8 cellular contexts compared by ENCODE assay signal in genomic region chr3:194139085-194139976, GRCh38. TPM values are rescaled to one million over a fixed set of nuclear protein-coding genes. Genes with fewer than 3 reads are reported as not detected.
DNase-seq lines count a peak whose midpoint lies in the region; ATAC-seq and TF ChIP-seq lines count a peak whose summit lies in the region.

No MANE protein-coding gene starts in this region.

- TF ChIP-seq CTCF in AG10803 (conservative IDR thresholded peaks at IDR 0.05; ENCODE audit: low read length) (no peak), hepatocyte (IDR thresholded peaks at IDR 0.05; ENCODE audit: poor library complexity) (no peak), spleen (IDR thresholded peaks at IDR 0.05 in 8 of 11, conservative IDR thresholded peaks at IDR 0.05 in 3 of 11) (no peak)

- peaks cover 22% of the 10 kb centered on the region for H3K27me3 ChIP-seq in HUES6 (ENCODE audit: control insufficient read depth, insufficient read depth, low read length)
- no peaks in the 10 kb centered on the region for H3K27me3 ChIP-seq in hepatocyte
- H3K27me3 ChIP-seq in spleen (replicated peaks in 1 of 7) = peaks cover 0 to 82% (median 3%) of the 10 kb centered on the region in 7 donors

- peaks cover 6% of the 10 kb centered on the region for H4K20me1 ChIP-seq in hepatocyte (ENCODE audit: insufficient read depth, poor library complexity, severe bottlenecking)

- no peaks in the 10 kb centered on the region for H3K36me3 Mint-ChIP-seq in activated naive CD8-positive, alpha-beta T cell treated with anti-CD3 and anti-CD28 coated beads, Interleukin-2, amount 50 U/mL, for 24 hours (ENCODE audit: low read depth)
- peaks cover 7% of the 10 kb centered on the region for H3K36me3 Mint-ChIP-seq in T-helper 2 cell treated with Interferon-gamma antibody and Interleukin-4, amounts not matched to agents 5 μg/mL and 100 μg/mL, for 36 hours (ENCODE audit: low read depth)

- no peak for ATAC-seq in activated naive CD8-positive, alpha-beta T cell treated with anti-CD3 and anti-CD28 coated beads, Interleukin-2, amount 50 U/mL, for 24 hours
- no peak for ATAC-seq in HG03457 (IDR thresholded peaks at IDR 0.05; ENCODE audit: unreplicated experiment)

- 8% methylated on average over 16 of the region's 25 CpGs for WGBS in hepatocyte (ENCODE audit: low lambda C conversion rate, missing lambda C conversion rate)
- WGBS in spleen, 5 donors = 32 to 44% (median 40%) methylated on average over 23 to 25 of the region's 25 CpGs

- H3K9me3 ChIP-seq in HUES6 (ENCODE audit: control insufficient read depth, insufficient read depth, low read depth, low read length) = no peaks in the 10 kb centered on the region
- H3K9me3 ChIP-seq in hepatocyte (ENCODE audit: low read depth) = no peaks in the 10 kb centered on the region
- no peaks in the 10 kb centered on the region for H3K9me3 ChIP-seq in spleen

- peak; percentile 83 for DNase-seq in AG10803 (ENCODE audit: low read depth)
- no peak for DNase-seq in activated naive CD8-positive, alpha-beta T cell treated with anti-CD3 and anti-CD28 coated beads, Interleukin-2, amount 50 U/mL, for 24 hours
- peak; percentile 82 for DNase-seq in hepatocyte (ENCODE audit: low spot score)
- no peak for DNase-seq in spleen
- DNase-seq in T-helper 2 cell treated with Interferon-gamma antibody and Interleukin-4, amounts not matched to agents 5 μg/mL and 100 μg/mL, for 36 hours (ENCODE audit: low spot score) = no peak
- DNase-seq in cerebellum (ENCODE audit: low spot score) = no peak

- peaks cover 54% of the 10 kb centered on the region for H3K4me1 Mint-ChIP-seq in activated naive CD8-positive, alpha-beta T cell treated with anti-CD3 and anti-CD28 coated beads, Interleukin-2, amount 50 U/mL, for 24 hours
- peaks cover 32% of the 10 kb centered on the region for H3K4me1 Mint-ChIP-seq in T-helper 2 cell treated with Interferon-gamma antibody and Interleukin-4, amounts not matched to agents 5 μg/mL and 100 μg/mL, for 36 hours (ENCODE audit: low read depth)

- peak overlapping the region; percentile 89 for H3K4me2 ChIP-seq in hepatocyte

- H3K9me3 Mint-ChIP-seq in activated naive CD8-positive, alpha-beta T cell treated with anti-CD3 and anti-CD28 coated beads, Interleukin-2, amount 50 U/mL, for 24 hours = no peaks in the 10 kb centered on the region
- no peaks in the 10 kb centered on the region for H3K9me3 Mint-ChIP-seq in T-helper 2 cell treated with Interferon-gamma antibody and Interleukin-4, amounts not matched to agents 5 μg/mL and 100 μg/mL, for 36 hours

- H3K4me3 ChIP-seq in AG10803 (ENCODE audit: low read length) (peak overlapping the region; percentile 33), HUES6 (ENCODE audit: low read depth, low read length) (peak overlapping the region; percentile 69), hepatocyte (peak overlapping the region; percentile 56), spleen (peak overlapping the region in 4 of 8 donors; percentile 62 to 75 (median 70))

- no peaks in the 10 kb centered on the region for H3K9me2 ChIP-seq in hepatocyte (replicated peaks; ENCODE audit: insufficient read depth)

- H3K27ac Mint-ChIP-seq in activated naive CD8-positive, alpha-beta T cell treated with anti-CD3 and anti-CD28 coated beads, Interleukin-2, amount 50 U/mL, for 24 hours = peak overlapping the region; percentile 4
- no peak overlapping the region for H3K27ac Mint-ChIP-seq in T-helper 2 cell treated with Interferon-gamma antibody and Interleukin-4, amounts not matched to agents 5 μg/mL and 100 μg/mL, for 36 hours

- peaks cover 61% of the 10 kb centered on the region for H3K27me3 Mint-ChIP-seq in activated naive CD8-positive, alpha-beta T cell treated with anti-CD3 and anti-CD28 coated beads, Interleukin-2, amount 50 U/mL, for 24 hours
- peaks cover 65% of the 10 kb centered on the region for H3K27me3 Mint-ChIP-seq in T-helper 2 cell treated with Interferon-gamma antibody and Interleukin-4, amounts not matched to agents 5 μg/mL and 100 μg/mL, for 36 hours (ENCODE audit: low read depth)

- H3K4me3 Mint-ChIP-seq in activated naive CD8-positive, alpha-beta T cell treated with anti-CD3 and anti-CD28 coated beads, Interleukin-2, amount 50 U/mL, for 24 hours = no peak overlapping the region
- no peak overlapping the region for H3K4me3 Mint-ChIP-seq in T-helper 2 cell treated with Interferon-gamma antibody and Interleukin-4, amounts not matched to agents 5 μg/mL and 100 μg/mL, for 36 hours

- H3K9ac ChIP-seq in HUES6 (ENCODE audit: low read length) = peak overlapping the region; percentile 93

- intact Hi-C loops in spleen (cut with DNase I; ENCODE audit: low total_unique reads) = loop anchor here (5.0 to 10.0 kb wide), 3 partner anchors 178 to 475 kb away; no protein-coding TSS in a partner anchor

- peaks cover 21% of the 10 kb centered on the region for H3K79me2 ChIP-seq in hepatocyte

- no peak for TF ChIP-seq POLR2A in spleen (IDR thresholded peaks at IDR 0.05)

- H3K36me3 ChIP-seq in HUES6 (ENCODE audit: control insufficient read depth, insufficient read depth, low read length) (no peaks in the 10 kb centered on the region), hepatocyte (replicated peaks; ENCODE audit: insufficient read depth, low read depth) (no peaks in the 10 kb centered on the region), spleen (peaks cover 0 to 12% (median 0%) of the 10 kb centered on the region in 6 donors)

- peak overlapping the region; percentile 96; the same call in 1 of the 2 replicates for H3K27ac ChIP-seq in HUES6 (ENCODE audit: low read depth, low read length)
- peak overlapping the region; percentile 100 for H3K27ac ChIP-seq in hepatocyte
- H3K27ac ChIP-seq in spleen = peak overlapping the region in 7 of 8 donors; percentile 9 to 92 (median 78)

- peaks cover 41% of the 10 kb centered on the region for H3K4me1 ChIP-seq in HUES6 (ENCODE audit: control insufficient read depth, insufficient read depth, low read length)
- H3K4me1 ChIP-seq in hepatocyte (ENCODE audit: insufficient read depth) = peaks cover 38% of the 10 kb centered on the region
- H3K4me1 ChIP-seq in spleen = peaks cover 39 to 81% (median 78%) of the 10 kb centered on the region in 6 donors

- no peak overlapping the region for H2AFZ ChIP-seq in hepatocyte

RNA-seq across cellular contexts. Expression of gene HES1, which starts 3.4 kb away (rescaled TPM):
- total RNA-seq in hepatocyte (132 and 136 TPM in 2 replicates), spleen (10 to 100 TPM; 38.2 to 59.6 (median 40.3) TPM), cerebellum (14.3 TPM)
- polyA plus RNA-seq in hepatocyte (131 and 142 TPM in 2 replicates), spleen (10 to 100 TPM; 17.7 to 19.7 (median 19.6) TPM)

Comparison
In these comparisons a context has a peak if more than half of its experiments do, and no peak if none do; other contexts are left out.
1. DNase-seq: peak in AG10803 (single experiment) and hepatocyte (single experiment); none in activated naive CD8-positive, alpha-beta T cell treated with anti-CD3 and anti-CD28 coated beads, Interleukin-2, amount 50 U/mL, for 24 hours (single experiment), spleen (single experiment), T-helper 2 cell treated with Interferon-gamma antibody and Interleukin-4, amounts not matched to agents 5 μg/mL and 100 μg/mL, for 36 hours (single experiment) and cerebellum (single experiment).
2. Peak in every context shown above with its lines, with median percentiles within 50 percentile points of each other: H3K27ac ChIP-seq.